In the genomic region with DNA sequence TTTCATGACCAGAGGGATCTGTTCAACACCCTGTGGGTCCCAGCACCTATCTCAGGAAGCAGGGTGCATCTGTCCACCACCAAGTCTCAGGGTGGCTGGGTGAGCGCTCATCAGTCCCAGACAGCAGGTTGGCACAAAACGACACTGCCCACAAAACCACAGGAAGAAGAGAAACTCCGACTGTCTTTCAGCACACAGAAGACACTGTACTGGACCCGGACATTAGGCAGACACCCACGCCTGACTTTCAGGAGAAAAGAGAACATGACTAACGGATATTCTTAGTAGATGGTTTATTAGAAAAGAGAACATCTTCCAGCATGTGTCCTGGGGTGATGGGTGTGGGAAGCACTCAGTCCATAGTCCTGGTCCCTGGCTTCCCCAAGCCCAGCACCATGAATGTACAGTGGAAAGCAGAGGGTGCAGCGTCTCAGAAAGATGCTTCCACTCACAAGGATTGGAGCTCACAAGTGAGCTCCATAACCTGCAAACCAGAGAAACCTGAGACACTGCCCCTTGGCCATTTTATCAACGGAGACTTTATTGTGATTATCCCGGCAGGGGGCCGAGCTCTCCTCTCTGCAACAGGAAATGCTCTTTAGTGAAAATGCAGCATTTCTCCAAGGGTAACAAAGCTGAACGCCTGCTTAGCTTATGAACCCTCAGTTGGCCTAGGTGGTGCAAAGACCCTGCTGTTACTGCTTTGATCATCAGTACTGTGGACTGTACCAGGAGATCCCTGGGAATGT, we compare ENCODE assay signal across 1 cellular context.
TF ChIP-seq lines count a peak whose summit lies in the region.

No MANE protein-coding gene starts in this region.

TF ChIP-seq in SK-N-SH treated with all-trans-retinoic acid at 6 μM for 48 hours, 23 proteins besides CTCF, POLR2A, EP300 and RAD21 (continued from another document):
- TF ChIP-seq, protein P1, sequence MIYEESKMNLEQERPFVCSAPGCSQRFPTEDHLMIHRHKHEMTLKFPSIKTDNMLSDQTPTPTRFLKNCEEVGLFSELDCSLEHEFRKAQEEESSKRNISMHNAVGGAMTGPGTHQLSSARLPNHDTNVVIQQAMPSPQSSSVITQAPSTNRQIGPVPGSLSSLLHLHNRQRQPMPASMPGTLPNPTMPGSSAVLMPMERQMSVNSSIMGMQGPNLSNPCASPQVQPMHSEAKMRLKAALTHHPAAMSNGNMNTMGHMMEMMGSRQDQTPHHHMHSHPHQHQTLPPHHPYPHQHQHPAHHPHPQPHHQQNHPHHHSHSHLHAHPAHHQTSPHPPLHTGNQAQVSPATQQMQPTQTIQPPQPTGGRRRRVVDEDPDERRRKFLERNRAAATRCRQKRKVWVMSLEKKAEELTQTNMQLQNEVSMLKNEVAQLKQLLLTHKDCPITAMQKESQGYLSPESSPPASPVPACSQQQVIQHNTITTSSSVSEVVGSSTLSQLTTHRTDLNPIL (CRISPR knock-in tag; IDR thresholded peaks at IDR 0.05; ENCODE audit: low read depth): no peak
- TF ChIP-seq RARB (CRISPR knock-in tag; IDR thresholded peaks at IDR 0.05) (no peak), SNAI2 (CRISPR knock-in tag; IDR thresholded peaks at IDR 0.05) (no peak), ZFP3 (CRISPR knock-in tag; IDR thresholded peaks at IDR 0.05) (no peak)
TF ChIP-seq in SK-N-SH treated with all-trans-retinoic acid at 6 μM for 48 hours: peak in this region for 0.
